14 cellular contexts compared by ENCODE assay signal in the genomic region with DNA sequence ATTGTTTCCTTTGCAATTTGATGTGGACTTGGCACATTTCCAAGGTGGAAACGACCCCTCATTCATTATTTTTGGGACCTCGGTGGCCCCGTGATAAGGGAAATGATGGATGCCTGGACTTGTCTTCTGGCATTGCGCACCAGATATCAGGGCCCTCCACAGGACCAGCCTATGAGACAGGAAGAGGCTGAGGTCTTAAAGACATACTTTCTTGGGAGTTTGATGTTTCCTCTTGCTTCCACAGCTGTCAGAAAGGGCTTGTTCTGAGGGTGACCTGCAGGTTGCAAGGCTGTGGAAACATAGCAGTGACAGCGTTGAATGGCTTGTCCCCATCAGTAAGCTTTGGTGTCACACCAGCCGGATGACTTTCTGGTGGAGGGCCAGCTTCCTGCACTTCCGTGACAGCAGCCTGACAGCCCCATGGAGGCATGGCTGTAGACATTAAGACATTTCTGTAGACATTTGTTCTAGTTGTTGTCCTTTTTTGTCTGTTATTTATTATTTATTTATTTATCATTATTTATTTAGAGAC.
DNase-seq lines count a peak whose midpoint lies in the region; ATAC-seq lines count a peak whose summit lies in the region.
"Had no signal": no experiment of that assay in that cellular context is flagged by ENCODE, and none has a peak within 500 bp of the region (broad histone marks: within the 10 kb centered on the region; RNA-seq: fewer than 3 reads in every experiment).

No MANE protein-coding gene starts in this region.

- H3K9me3 ChIP-seq in right cardiac atrium (ENCODE audit: control insufficient read depth, low read length): no peaks in the 10 kb centered on the region

- WGBS in right cardiac atrium: 30% methylated on average over 7 of the region's 7 CpGs

- H3K27ac ChIP-seq in right cardiac atrium (ENCODE audit: low read length): no peak overlapping the region
- H3K27ac ChIP-seq: coronary artery had no signal

- peak; percentile 12 for DNase-seq in NOMO-1 treated with dmso at 0.1 percent for 144 hours (lab: John Stamatoyannopoulos, UW; ENCODE audit: unreplicated experiment)
- peak in 1 of 3 donors; percentile 63 for DNase-seq in right cardiac atrium
- DNase-seq in activated T-cell treated with anti-CD3 and anti-CD28 coated beads, Interleukin-2, amount 50 U/mL, for 48 hours: no peak
- no peak for DNase-seq in HuH-7 (ENCODE audit: low spot score)
- DNase-seq in NCI-H510A (lab: John Stamatoyannopoulos, UW): no peak
- DNase-seq: activated CD4-positive, alpha-beta memory T cell treated with anti-CD3 and anti-CD28 coated beads for 36 hours; activated naive CD8-positive, alpha-beta T cell treated with anti-CD3 and anti-CD28 coated beads for 36 hours; CD4-positive, alpha-beta T cell; KG1; kidney had no signal

- H3K4me3 ChIP-seq in right cardiac atrium (ENCODE audit: low read length): no peak overlapping the region
- H3K4me3 ChIP-seq: coronary artery had no signal

- intact Hi-C loops in right cardiac atrium (cut with DNase I): no loop called here

- peaks cover 14% of the 10 kb centered on the region for H3K4me1 ChIP-seq in right cardiac atrium (ENCODE audit: control insufficient read depth, insufficient read depth, low read length)

- ATAC-seq in GM18907 (IDR thresholded peaks at IDR 0.05; ENCODE audit: unreplicated experiment) (peak; percentile 49), HG02970 (IDR thresholded peaks at IDR 0.05; ENCODE audit: low FRiP score, unreplicated experiment) (peak; percentile 26), right cardiac atrium (peak; percentile 18 to 22), GM18870 (IDR thresholded peaks at IDR 0.05; ENCODE audit: unreplicated experiment) (no peak)

- no peaks in the 10 kb centered on the region for H3K27me3 ChIP-seq in right cardiac atrium (ENCODE audit: control insufficient read depth, insufficient read depth)
